In the genomic region with DNA sequence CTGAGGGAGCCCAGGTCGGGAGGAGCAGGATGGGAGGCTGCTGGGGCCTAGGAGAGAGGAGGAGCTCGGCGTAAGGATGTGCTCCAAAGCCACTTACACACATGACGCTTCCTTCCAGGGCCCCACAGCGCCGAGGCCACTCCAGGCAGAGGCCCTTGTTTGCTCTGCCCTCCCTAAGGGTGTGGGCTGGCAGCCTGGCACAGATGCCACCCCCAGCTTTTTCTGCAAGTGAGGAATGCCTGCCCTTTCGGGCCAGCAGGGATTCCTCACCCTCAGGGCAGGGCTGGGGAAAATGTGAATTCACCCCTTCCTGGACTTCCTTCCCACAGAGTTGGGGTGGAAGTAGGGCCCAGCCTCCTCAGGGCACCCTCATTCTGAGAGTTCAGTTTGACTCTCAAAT, we compare ENCODE assay signal across 19 cellular contexts. TPM values are rescaled to one million over a fixed set of nuclear protein-coding genes. Genes with fewer than 3 reads are reported as not detected.
DNase-seq lines count a peak whose midpoint lies in the region; ATAC-seq, FAIRE-seq and TF ChIP-seq lines count a peak whose summit lies in the region.
"Had no signal": no experiment of that assay in that cellular context is flagged by ENCODE, and none has a peak within 500 bp of the region (broad histone marks: within the 10 kb centered on the region; RNA-seq: fewer than 3 reads in every experiment).

No MANE protein-coding gene starts in this region.

- H3K4me3 ChIP-seq in K562 (no peak overlapping the region), mucosa of rectum (ENCODE audit: low read length in 2 of 2) (no peak overlapping the region), transverse colon (no peak overlapping the region)

- intact Hi-C loops in K562 (cut with micrococcal nuclease): no loop called here
- intact Hi-C loops in transverse colon (cut with DNase I; ENCODE audit: low total_unique reads): no loop called here

- H3K27ac ChIP-seq in K562 (ENCODE audit: extremely low read depth, low read depth, low read length) (no peak overlapping the region), mucosa of rectum (ENCODE audit: low read depth in 2 of 2, low read length in 2 of 2) (peak overlapping the region; percentile 48 to 52), transverse colon (peak overlapping the region; percentile 19 to 41 (median 34))

- H3K79me2 ChIP-seq in K562 (ENCODE audit: control insufficient read depth, insufficient read depth, low read length): no peaks in the 10 kb centered on the region

- no peaks in the 10 kb centered on the region; the same call in 1 of the 2 replicates for H4K20me1 ChIP-seq in K562 (replicated peaks; ENCODE audit: control insufficient read depth, insufficient read depth, low read length)

- peak overlapping the region; percentile 21; the same call in 1 of the 2 replicates for H3K4me2 ChIP-seq in K562 (ENCODE audit: insufficient read depth, low read length)

- 64% methylated on average over 7 of the region's 7 CpGs for WGBS in K562 (ENCODE audit: insufficient coverage, low coverage, missing lambda C conversion rate)
- WGBS in transverse colon (ENCODE audit: low coverage in 1 of 2), 2 donors: 44% methylated on average over 7 of the region's 7 CpGs; no CpG with 5 or more reads in 1 of the 2 donors

- in situ Hi-C loops in K562 (cut with MboI) (no loop called here), transverse colon (cut with MboI; ENCODE audit: low pct_ligation_motif_present in 1 of 4, low pct_unique_long_range_greater_than_20kb in 1 of 4, low sequenced_read_pairs in 3 of 4) (no loop called here)

- peak overlapping the region in 1 of 2 experiments; percentile 4; a peak in 1 of 4 replicates for H3K9ac ChIP-seq in K562 (ENCODE audit: insufficient read depth in 1 of 2, low read depth in 2 of 2, low read length in 2 of 2)
- no peak overlapping the region for H3K9ac ChIP-seq in mucosa of rectum (ENCODE audit: low read depth in 1 of 2, low read length in 2 of 2)

- CTCF ChIA-PET in K562 (lab: Yijun Ruan, JAX; ENCODE audit: low intra/inter-chr PET ratio): no interaction called here

- peaks cover 17 to 80% of the 10 kb centered on the region in 2 experiments; a peak in 4 of 5 replicates for H3K4me1 ChIP-seq in K562 (replicated peaks in 1 of 2; ENCODE audit: control insufficient read depth in 2 of 2, insufficient read depth in 2 of 2, low read length in 2 of 2)
- H3K4me1 ChIP-seq in mucosa of rectum (ENCODE audit: control insufficient read depth in 2 of 2, insufficient read depth in 2 of 2, low read length in 2 of 2): peaks cover 18 to 29% of the 10 kb centered on the region in 2 donors
- H3K4me1 ChIP-seq in transverse colon: peaks cover 15 to 46% (median 30%) of the 10 kb centered on the region in 4 donors

- no peak overlapping the region for H2AFZ ChIP-seq in K562 (ENCODE audit: low read depth, low read length)

- TF ChIP-seq POLR2A in K562 (conservative IDR thresholded peaks at IDR 0.05) (no peak), transverse colon (IDR thresholded peaks at IDR 0.05) (no peak)

- no peak for TF ChIP-seq RAD21 in K562 (CRISPR knock-in tag; conservative IDR thresholded peaks at IDR 0.05 in 1 of 2, IDR thresholded peaks at IDR 0.05 in 1 of 2)

- POLR2A ChIA-PET in K562 (lab: Yijun Ruan, JAX): no interaction called here

- no TSS peak for BruUV-seq in K562 (replicated peaks; lab: Mats Ljungman, UMichigan)

- H3K9me1 ChIP-seq in K562 (ENCODE audit: control insufficient read depth, insufficient read depth, low read length): no peaks in the 10 kb centered on the region

- TF ChIP-seq CTCF in K562 (IDR thresholded peaks at IDR 0.05 in 2 of 3, conservative IDR thresholded peaks at IDR 0.05 in 1 of 3; ENCODE audit: insufficient read depth in 2 of 3, low read depth in 1 of 3, low read length in 3 of 3): no peak
- TF ChIP-seq CTCF in transverse colon (IDR thresholded peaks at IDR 0.05): no peak

- peak; percentile 28 for DNase-seq in DMS79 treated with DMSO at 0.1 percent for 48 hours (lab: John Stamatoyannopoulos, UW)
- DNase-seq in DMS79 (lab: John Stamatoyannopoulos, UW): no peak
- no peak for DNase-seq in K562 (ENCODE audit: extremely low read depth in 1 of 4, low spot score in 3 of 4)
- peak; percentile 32 for DNase-seq in transverse colon
- DNase-seq in NCI-H2171 (lab: John Stamatoyannopoulos, UW): no peak
- DNase-seq: activated CD4-positive, alpha-beta memory T cell treated with anti-CD3 and anti-CD28 coated beads for 36 hours; amygdala; CD8-positive, alpha-beta T cell; KBM-7; NCI-H1436; NCI-H524 treated with DMSO at 0.1 percent for 48 hours; SIG-M5; stimulated activated CD4-positive, alpha-beta T cell treated with anti-CD3 and anti-CD28 coated beads, Interleukin-4, amount 100 ng/mL, for 24 hours had no signal

- no peaks in the 10 kb centered on the region for H3K9me3 ChIP-seq in K562 (replicated peaks; ENCODE audit: control insufficient read depth, insufficient read depth, low read depth, low read length)
- H3K9me3 ChIP-seq in mucosa of rectum (ENCODE audit: control insufficient read depth in 2 of 2, low read length in 2 of 2): no peaks in the 10 kb centered on the region
- H3K9me3 ChIP-seq in transverse colon: no peaks in the 10 kb centered on the region

- ATAC-seq in K562 (no peak), esophagus mucosa (no peak), HG03280 (IDR thresholded peaks at IDR 0.05; ENCODE audit: unreplicated experiment) (no peak)
- ATAC-seq: CD8-positive, alpha-beta T cell had no signal

- no peaks in the 10 kb centered on the region for H3K27me3 ChIP-seq in K562 (ENCODE audit: control insufficient read depth in 2 of 2, insufficient read depth in 2 of 2, low read length in 2 of 2)
- H3K27me3 ChIP-seq in mucosa of rectum (ENCODE audit: control insufficient read depth in 2 of 2, insufficient read depth in 2 of 2, low read length in 2 of 2): no peaks in the 10 kb centered on the region
- no peaks in the 10 kb centered on the region for H3K27me3 ChIP-seq in transverse colon

- no peak for TF ChIP-seq EP300 in K562 (IDR thresholded peaks at IDR 0.05; ENCODE audit: low read length)
- TF ChIP-seq EP300 in transverse colon (IDR thresholded peaks at IDR 0.05; ENCODE audit: low read depth): no peak

- FAIRE-seq in K562 (lab: Jason Lieb, UNC): no peak
- FAIRE-seq: GM18507 had no signal

- H3K36me3 ChIP-seq in K562 (ENCODE audit: control insufficient read depth, insufficient read depth, low read length) (no peaks in the 10 kb centered on the region), mucosa of rectum (ENCODE audit: control insufficient read depth in 2 of 2, insufficient read depth in 2 of 2, low read length in 2 of 2) (no peaks in the 10 kb centered on the region), transverse colon (no peaks in the 10 kb centered on the region)

TF ChIP-seq in K562, 482 proteins besides CTCF, POLR2A, EP300 and RAD21:
- no peak for TF ChIP-seq SMAD2 (IDR thresholded peaks at IDR 0.05; ENCODE audit: low read depth, low read length)
- no peak for TF ChIP-seq MCM3 (IDR thresholded peaks at IDR 0.05)
- no peak for TF ChIP-seq TCF15 (CRISPR knock-in tag; IDR thresholded peaks at IDR 0.05)

RNA-seq across cellular contexts. Expression of gene AQP1, which starts 5.6 kb away (rescaled TPM):
- total RNA-seq in K562 (2011; cell fraction: chromatin; rRNA removed; ENCODE audit: low replicate concordance): 3.5 and 8.8 TPM in 2 replicates
- 9.5 and 9.6 TPM in 2 replicates for total RNA-seq in K562 (2011; cell fraction: nucleolus; rRNA removed)
- total RNA-seq in K562 (2011; cell fraction: nucleoplasm; rRNA removed): 8.4 and 15.0 TPM in 2 replicates
- total RNA-seq in K562 (2014; rRNA removed) (3.1 and 9.0 TPM in 2 replicates), K562 (2014; rRNA removed; fragmentation: Illumina TruSeq; extraction: Trizol) (2.8 and 4.1 TPM in 2 replicates), K562 (2015; rRNA removed; fragmentation: Illumina TruSeq; extraction: Trizol) (3.6 and 4.2 TPM in 2 replicates), K562 (2021) (6.7 and 6.9 TPM in 2 replicates), transverse colon (10 to 100 TPM; 21.3 to 98.3 (median 28.4) TPM), esophagus mucosa (42.3 TPM)
- polyA plus RNA-seq in K562 (2011; rRNA removed) (8.7 and 12.6 TPM in 2 replicates), K562 (2014; fragmentation: Illumina TruSeq; extraction: Trizol) (7.8 and 8.6 TPM in 2 replicates), K562 (2014; fragmentation: Nextera tagmentation; extraction: Ambion mirVana) (under 1 TPM; 0.18 to 0.45 TPM), K562 (2014; rRNA removed) (5.4 and 6.7 TPM in 2 replicates)
- polyA plus RNA-seq in K562 (2011; cell fraction: cytosol; rRNA removed): 8.5 and 20.6 TPM in 2 replicates
- 12.3 and 20.4 TPM in 2 replicates for polyA plus RNA-seq in K562 (2011; cell fraction: nucleus; rRNA removed)
- polyA plus RNA-seq in K562 (2012): 3.2 and 4.3 TPM in 2 replicates
- polyA minus RNA-seq in K562 (2011; rRNA and poly(A)+ RNA removed): 6.1 and 10.7 TPM in 2 replicates
- polyA minus RNA-seq in K562 (2011; cell fraction: cytosol; rRNA and poly(A)+ RNA removed): 3.5 and 6.3 TPM in 2 replicates
- polyA minus RNA-seq in K562 (2011; cell fraction: nucleus; rRNA and poly(A)+ RNA removed): 2.7 and 2.8 TPM in 2 replicates

RNA-seq across cellular contexts. Expression of gene GHRHR, which starts 57.7 kb away (rescaled TPM):
- not detected in 2 replicates for total RNA-seq in K562 (2011; cell fraction: chromatin; rRNA removed; ENCODE audit: low replicate concordance)
- not detected in 2 replicates for total RNA-seq in K562 (2011; cell fraction: nucleolus; rRNA removed)
- total RNA-seq in K562 (2011; cell fraction: nucleoplasm; rRNA removed): not detected in 2 replicates
- total RNA-seq in K562 (2014; rRNA removed) (0.61 TPM in 1 of 2 replicates, not detected in the other), K562 (2014; rRNA removed; fragmentation: Illumina TruSeq; extraction: Trizol) (not detected in 2 replicates), K562 (2015; rRNA removed; fragmentation: Illumina TruSeq; extraction: Trizol) (not detected in 2 replicates), K562 (2021) (not detected in 2 replicates), transverse colon (not detected), esophagus mucosa (not detected)
- polyA plus RNA-seq in K562 (2011; rRNA removed) (not detected in 2 replicates), K562 (2014; fragmentation: Illumina TruSeq; extraction: Trizol) (not detected in 2 replicates), K562 (2014; fragmentation: Nextera tagmentation; extraction: Ambion mirVana) (not detected), K562 (2014; rRNA removed) (not detected in 2 replicates)
- polyA plus RNA-seq in K562 (2011; cell fraction: cytosol; rRNA removed): not detected in 2 replicates
- 0.25 TPM in 1 of 2 replicates, not detected in the other for polyA plus RNA-seq in K562 (2011; cell fraction: nucleus; rRNA removed)
- polyA plus RNA-seq in K562 (2012): not detected in 2 replicates
- polyA minus RNA-seq in K562 (2011; rRNA and poly(A)+ RNA removed): not detected in 2 replicates
- not detected in 2 replicates for polyA minus RNA-seq in K562 (2011; cell fraction: cytosol; rRNA and poly(A)+ RNA removed)
- not detected in 2 replicates for polyA minus RNA-seq in K562 (2011; cell fraction: nucleus; rRNA and poly(A)+ RNA removed)
- total RNA-seq: activated CD4-positive, alpha-beta memory T cell treated with anti-CD3 and anti-CD28 coated beads for 36 hours; CD8-positive, alpha-beta T cell; myocyte; pulmonary artery endothelial cell had no signal

Comparison
In these comparisons a context has a peak if more than half of its experiments do, and no peak if none do; other contexts are left out.
1. DNase-seq: peak in DMS79 treated with DMSO at 0.1 percent for 48 hours (single experiment) and transverse colon (single experiment); none in DMS79 (single experiment), K562 (0 of 4) and NCI-H2171 (single experiment).